21 cellular contexts compared by ENCODE assay signal in the genomic region with DNA sequence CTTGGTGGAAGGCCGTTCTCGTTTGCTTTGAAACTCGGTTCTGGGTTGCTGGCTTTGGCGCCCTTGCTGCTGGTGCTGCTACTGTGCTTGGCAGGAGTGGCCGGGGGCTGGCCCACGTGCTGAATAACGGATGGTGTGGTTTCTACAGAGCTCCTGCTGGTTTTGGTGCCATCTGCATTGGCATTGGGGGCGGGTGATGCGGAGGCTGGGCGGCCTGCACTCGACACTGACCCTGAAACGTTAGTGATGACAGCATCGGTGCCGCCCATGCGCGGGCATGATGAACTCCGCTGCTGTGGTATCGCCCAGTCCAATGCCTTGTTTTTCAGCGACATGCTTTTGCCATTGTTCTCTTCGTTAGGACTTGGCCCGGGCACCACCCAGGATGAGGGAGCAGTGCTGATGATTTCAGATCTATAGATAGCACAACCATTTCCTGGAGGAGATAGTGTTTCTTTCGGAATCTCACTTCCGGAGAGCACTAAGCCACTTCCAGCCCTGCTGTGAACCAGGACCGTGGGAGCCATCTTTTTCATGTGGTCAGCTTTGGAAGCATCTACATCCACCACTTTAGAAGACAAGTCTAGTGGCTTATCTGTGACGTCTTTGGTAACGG. TPM values are rescaled to one million over a fixed set of nuclear protein-coding genes. Genes with fewer than 3 reads are reported as not detected.
A peak's percentile ranks its signal among the peaks of the same experiment; 100 is the strongest.
DNase-seq lines count a peak whose midpoint lies in the region; ATAC-seq, FAIRE-seq and TF ChIP-seq lines count a peak whose summit lies in the region.
"Had no signal": no experiment of that assay in that cellular context is flagged by ENCODE, and none has a peak within 500 bp of the region (broad histone marks: within the 10 kb centered on the region; RNA-seq: fewer than 3 reads in every experiment).

No MANE protein-coding gene starts in this region.

- TSS peak; percentile 42 for BruUV-seq in GM12878 (replicated peaks; lab: Mats Ljungman, UMichigan)

- H3K36me3 ChIP-seq in GM12878 (ENCODE audit: control insufficient read depth in 2 of 2, insufficient read depth in 2 of 2, low read length in 1 of 2) (peaks cover 7 to 25% of the 10 kb centered on the region in 2 experiments; a peak in 3 of 4 replicates), neuronal stem cell (replicated peaks in 1 of 2; ENCODE audit: control insufficient read depth in 2 of 2, insufficient read depth in 2 of 2, low read length in 2 of 2) (peaks cover 13 to 94% of the 10 kb centered on the region in 2 donors), spleen (peaks cover 0 to 94% (median 34%) of the 10 kb centered on the region in 6 donors), smooth muscle cell (ENCODE audit: low read depth) (peaks cover 22% of the 10 kb centered on the region)

- no peak for TF ChIP-seq POLR2A in GM12878 (IDR thresholded peaks at IDR 0.05; ENCODE audit: low read depth, low read length)
- TF ChIP-seq POLR2A in spleen (IDR thresholded peaks at IDR 0.05) = no peak

- no peak overlapping the region for H2BK15ac ChIP-seq in neuronal stem cell (ENCODE audit: low read length)

- H3K4me1 ChIP-seq in GM12878 (ENCODE audit: control insufficient read depth, insufficient read depth, low read length) (no peaks in the 10 kb centered on the region), neuronal stem cell (ENCODE audit: control insufficient read depth in 2 of 2, insufficient read depth in 1 of 2, low read depth in 1 of 2, low read length in 2 of 2) (peaks cover 2 to 4% of the 10 kb centered on the region in 2 donors), spleen (peaks cover 0 to 6% (median 0%) of the 10 kb centered on the region in 6 donors), smooth muscle cell (ENCODE audit: low read depth) (peaks cover 7% of the 10 kb centered on the region)
- H3K4me1 ChIP-seq: BE2C had no signal

- intact Hi-C loops in GM12878 (cut with micrococcal nuclease; ENCODE audit: unreplicated experiment) (no loop called here), spleen (cut with DNase I; ENCODE audit: low total_unique reads) (no loop called here)

- no peak for ATAC-seq in GM12878
- ATAC-seq in GM21423 (IDR thresholded peaks at IDR 0.05; ENCODE audit: unreplicated experiment) = no peak
- ATAC-seq: GM23338 had no signal

- no peak overlapping the region for H3K27ac ChIP-seq in GM12878 (ENCODE audit: control insufficient read depth, insufficient read depth)
- no peak overlapping the region for H3K27ac ChIP-seq in neuronal stem cell (replicated peaks; ENCODE audit: low read length)
- no peak overlapping the region for H3K27ac ChIP-seq in spleen
- H3K27ac ChIP-seq in smooth muscle cell (ENCODE audit: low read depth) = no peak overlapping the region
- H3K27ac ChIP-seq: HL-60 had no signal

- H3K14ac ChIP-seq in neuronal stem cell (ENCODE audit: low read length) = no peak overlapping the region

- H4K8ac ChIP-seq in neuronal stem cell (ENCODE audit: low read depth, low read length) = no peak overlapping the region

- H3K4ac ChIP-seq in neuronal stem cell (ENCODE audit: low read length) = no peak overlapping the region

- TF ChIP-seq RAD21 in GM12878 (IDR thresholded peaks at IDR 0.05; ENCODE audit: insufficient read depth, low read depth, low read length) = no peak

- H3K4me3 ChIP-seq in GM12878 = no peak overlapping the region
- H3K4me3 ChIP-seq in neuronal stem cell (ENCODE audit: low read length in 2 of 2) = no peak overlapping the region
- H3K4me3 ChIP-seq in spleen = no peak overlapping the region
- H3K4me3 ChIP-seq in smooth muscle cell = no peak overlapping the region
- H3K4me3 ChIP-seq: GM23338 had no signal

- no peak for TF ChIP-seq CTCF in GM12878 (IDR thresholded peaks at IDR 0.05 in 2 of 3, conservative IDR thresholded peaks at IDR 0.05 in 1 of 3; ENCODE audit: control insufficient read depth in 2 of 3, extremely low read depth in 1 of 3, insufficient read depth in 1 of 3, low read depth in 3 of 3, low read length in 3 of 3)
- no peak for TF ChIP-seq CTCF in spleen (IDR thresholded peaks at IDR 0.05 in 8 of 11, conservative IDR thresholded peaks at IDR 0.05 in 3 of 11)
- no peak for TF ChIP-seq CTCF in smooth muscle cell (IDR thresholded peaks at IDR 0.05; ENCODE audit: borderline replicate concordance, insufficient read depth, poor library complexity, severe bottlenecking)

- POLR2A ChIA-PET in GM12878 (lab: Charles Lee) = no interaction called here

- no peak overlapping the region for H2AK5ac ChIP-seq in neuronal stem cell (ENCODE audit: low read depth, low read length)

- RAD21 ChIA-PET in GM12878 (lab: Charles Lee; ENCODE audit: unreplicated experiment) = no interaction called here

- no peak overlapping the region for H2BK120ac ChIP-seq in neuronal stem cell (ENCODE audit: low read depth, low read length)

- in situ Hi-C loops in GM12878 (cut with MboI) = no loop called here

- TF ChIP-seq EP300 in GM12878 (IDR thresholded peaks at IDR 0.05; ENCODE audit: borderline replicate concordance in 1 of 2, control insufficient read depth in 1 of 2, low read depth in 2 of 2, low read length in 2 of 2) = no peak

- H2BK5ac ChIP-seq in neuronal stem cell (ENCODE audit: low read length) = no peak overlapping the region

- CTCF ChIA-PET in GM12878 (lab: Yijun Ruan, JAX) = no interaction called here

- H4K20me1 ChIP-seq in GM12878 (ENCODE audit: control insufficient read depth, insufficient read depth) (0 out of 2 replicates have a peak, but pooled peaks cover 3% of the 10 kb centered on the region), smooth muscle cell (ENCODE audit: low read depth) (peaks cover 86% of the 10 kb centered on the region)

- DNase-seq in GM12878 (ENCODE audit: low read depth, low spot score) = no peak
- DNase-seq in neuronal stem cell (ENCODE audit: low spot score) = no peak
- peak; percentile 63 for DNase-seq in spleen
- no peak for DNase-seq in SKM-1 treated with dmso at 0.1 percent for 144 hours (lab: John Stamatoyannopoulos, UW; ENCODE audit: unreplicated experiment)
- no peak for DNase-seq in smooth muscle cell (lab: John Stamatoyannopoulos, UW; ENCODE audit: unreplicated experiment)
- DNase-seq in activated CD4-positive, alpha-beta T cell treated with anti-CD3 and anti-CD28 coated beads, Interleukin-2, amount 50 U/mL, for 48 hours = no peak
- DNase-seq: ACHN; BE2C; C1 segment of cervical spinal cord; CD4-positive, CD25-positive, alpha-beta regulatory T cell; CD8-positive, alpha-beta memory T cell; COR-L47; DMS153; DMS79; GDM1; HCEC 1CT had no signal

- no peak overlapping the region for H3K18ac ChIP-seq in neuronal stem cell (ENCODE audit: low read length)

- no peak for FAIRE-seq in GM12878 (lab: Jason Lieb, UNC)
- FAIRE-seq: A204.1, H54 had no signal

- no peaks in the 10 kb centered on the region for H3K79me1 ChIP-seq in neuronal stem cell (ENCODE audit: low read depth, low read length)

- H3K9ac ChIP-seq in GM12878 (ENCODE audit: control insufficient read depth, insufficient read depth, low read length) (no peak overlapping the region), neuronal stem cell (ENCODE audit: low read depth, low read length, poor library complexity) (peak overlapping the region; percentile 21), smooth muscle cell (ENCODE audit: low read depth) (no peak overlapping the region)

- H3K9me3 ChIP-seq in GM12878 (replicated peaks; ENCODE audit: control insufficient read depth, insufficient read depth, low read length) (no peaks in the 10 kb centered on the region; the same call in 2 of the 3 replicates), neuronal stem cell (replicated peaks in 1 of 2; ENCODE audit: control insufficient read depth in 2 of 2, insufficient read depth in 1 of 2, low read depth in 1 of 2, low read length in 2 of 2) (no peaks in the 10 kb centered on the region), spleen (no peaks in the 10 kb centered on the region), smooth muscle cell (replicated peaks; ENCODE audit: low read depth) (no peaks in the 10 kb centered on the region)
- H3K9me3 ChIP-seq: BE2C had no signal

- 81% methylated on average over 26 of the region's 26 CpGs for WGBS in GM12878 (ENCODE audit: insufficient coverage, insufficient replicate concordance, low lambda C conversion rate, missing lambda C conversion rate)
- WGBS in neuronal stem cell (ENCODE audit: extremely low coverage in 2 of 2, insufficient read length in 2 of 2, insufficient replicate concordance in 1 of 2), 2 donors = no CpG with 5 or more reads among the region's 26 CpGs
- 84 to 92% (median 90%) methylated on average over 7 to 26 of the region's 26 CpGs for WGBS in spleen, 5 donors
- WGBS in smooth muscle cell (ENCODE audit: low lambda C conversion rate) = 93% methylated on average over 26 of the region's 26 CpGs

- H3K79me2 ChIP-seq in GM12878 (ENCODE audit: control insufficient read depth, insufficient read depth, low read length) (no peaks in the 10 kb centered on the region), smooth muscle cell (ENCODE audit: low read depth) (peaks cover 20% of the 10 kb centered on the region)

- H2AFZ ChIP-seq in GM12878 (ENCODE audit: control insufficient read depth, low read depth, low read length) (no peak overlapping the region), neuronal stem cell (ENCODE audit: low read length) (no peak overlapping the region), smooth muscle cell (ENCODE audit: low read depth) (no peak overlapping the region)
- H2AFZ ChIP-seq: GM23338 had no signal

- H3F3A ChIP-seq in smooth muscle cell (ENCODE audit: low read depth) = no peaks in the 10 kb centered on the region

- no peak overlapping the region for H2BK12ac ChIP-seq in neuronal stem cell (ENCODE audit: low read length)

- SMC1A ChIA-PET in GM12878 (lab: Charles Lee; ENCODE audit: uncharacterized antibody, unreplicated experiment) = no interaction called here

- no peaks in the 10 kb centered on the region for H3K27me3 ChIP-seq in GM12878 (replicated peaks in 1 of 2; ENCODE audit: control insufficient read depth in 2 of 2, insufficient read depth in 2 of 2, low read length in 1 of 2)
- H3K27me3 ChIP-seq in neuronal stem cell (ENCODE audit: control insufficient read depth in 3 of 3, insufficient read depth in 3 of 3, low read depth in 1 of 3, low read length in 3 of 3) = no peaks in the 10 kb centered on the region
- no peaks in the 10 kb centered on the region for H3K27me3 ChIP-seq in spleen (replicated peaks in 1 of 7)
- no peaks in the 10 kb centered on the region for H3K27me3 ChIP-seq in smooth muscle cell (ENCODE audit: low read depth)
- H3K27me3 ChIP-seq: BE2C had no signal

- no peak overlapping the region for H3K23ac ChIP-seq in neuronal stem cell (ENCODE audit: low read depth, low read length, poor library complexity)

- H3K4me2 ChIP-seq in GM12878 (ENCODE audit: control insufficient read depth, insufficient read depth) = no peak overlapping the region
- H3K4me2 ChIP-seq in neuronal stem cell (ENCODE audit: insufficient read depth, low read length, poor library complexity, severe bottlenecking) = no peak overlapping the region
- no peak overlapping the region for H3K4me2 ChIP-seq in smooth muscle cell
- H3K4me2 ChIP-seq: GM23338 had no signal

- no peak overlapping the region for H4K91ac ChIP-seq in neuronal stem cell (ENCODE audit: low read depth, low read length, poor library complexity)

RNA-seq across cellular contexts. Expression of a gene that starts 24.2 kb away (rescaled TPM):
- 8.7 and 10.9 TPM in 2 replicates for total RNA-seq in GM12878 (2013; cell fraction: nucleolus; rRNA removed)
- total RNA-seq in GM12878 (2014; rRNA removed) = 9.9 and 12.8 TPM in 2 replicates
- 7.0 and 7.3 TPM in 2 replicates for total RNA-seq in GM12878 (2014; rRNA removed; fragmentation: Illumina TruSeq; extraction: Trizol)
- total RNA-seq in GM12878 (2021) = 16.4 and 17.5 TPM in 2 replicates
- 9.8 TPM for polyA plus RNA-seq in GM12878 (2011; ENCODE audit: low read depth)
- polyA plus RNA-seq in GM12878 (2011; rRNA removed) = 7.5 and 8.0 TPM in 2 replicates
- polyA plus RNA-seq in GM12878 (2011; cell fraction: cytosol; rRNA removed) = 6.9 and 11.2 TPM in 2 replicates
- polyA plus RNA-seq in GM12878 (2011; cell fraction: nucleus; rRNA removed) = 22.9 and 32.6 TPM in 2 replicates
- 12.0 and 13.5 TPM in 2 replicates for polyA plus RNA-seq in GM12878 (2012)
- polyA plus RNA-seq in GM12878 (2014; fragmentation: Illumina TruSeq; extraction: Trizol) = 14.6 and 14.8 TPM in 2 replicates
- polyA plus RNA-seq in GM12878 (2014; fragmentation: Nextera tagmentation; extraction: Ambion mirVana) = 1 to 10 TPM; 5.1 to 8.0 TPM
- 9.6 and 10.0 TPM in 2 replicates for polyA plus RNA-seq in GM12878 (2014; rRNA removed)
- 10 to 100 TPM; 10.1 to 10.9 TPM for polyA plus RNA-seq in GM12878 (2016; fragmentation: Nextera tagmentation; extraction: Ambion mirVana)
- polyA minus RNA-seq in GM12878 (2011; rRNA and poly(A)+ RNA removed) = 8.6 and 10.0 TPM in 2 replicates
- polyA minus RNA-seq in GM12878 (2011; cell fraction: cytosol; rRNA and poly(A)+ RNA removed) = 8.4 and 9.4 TPM in 2 replicates
- 7.9 and 12.2 TPM in 2 replicates for polyA minus RNA-seq in GM12878 (2011; cell fraction: nucleus; rRNA and poly(A)+ RNA removed)
- polyA plus RNA-seq in neuronal stem cell (2013, experiment 1 of 2) = 5.4 TPM
- polyA plus RNA-seq in neuronal stem cell (2013, experiment 2 of 2) = 5.2 TPM
- total RNA-seq in spleen = 10 to 100 TPM; 26.1 to 38.6 (median 31.8) TPM
- 10 to 100 TPM in 1 of 3 donors, 1 to 10 TPM in 2; 8.3 to 13.1 (median 9.8) TPM for polyA plus RNA-seq in spleen
- 28.0 and 28.5 TPM in 2 replicates for total RNA-seq in smooth muscle cell
- 13.1 and 19.5 TPM in 2 replicates for polyA plus RNA-seq in smooth muscle cell
